Comparison of ENCODE assay signal across 6 cellular contexts in the genomic region with DNA sequence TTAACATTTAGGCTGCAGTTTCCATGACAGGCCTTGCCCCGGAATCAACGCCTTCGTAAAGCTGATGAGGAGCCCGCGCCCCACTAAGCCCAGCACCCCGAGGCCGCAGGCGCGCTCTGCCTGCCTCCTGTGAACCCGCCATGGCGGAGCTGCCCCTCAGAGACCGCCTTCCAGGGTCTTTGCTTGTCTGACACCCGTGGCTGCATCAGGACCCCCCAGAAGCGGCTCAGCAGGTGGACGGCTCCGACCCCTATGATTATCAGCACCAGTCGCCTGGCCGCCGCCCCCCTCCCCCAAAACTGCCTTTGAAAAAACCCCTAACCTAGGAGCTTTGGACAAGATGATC. TPM values are rescaled to one million over a fixed set of nuclear protein-coding genes. Genes with fewer than 3 reads are reported as not detected.
DNase-seq lines count a peak whose midpoint lies in the region; ATAC-seq and TF ChIP-seq lines count a peak whose summit lies in the region.

No MANE protein-coding gene starts in this region.

- no peak overlapping the region for H3K14ac ChIP-seq in IMR-90 (replicated peaks; ENCODE audit: low read depth, low read length)
- peak overlapping the region; percentile 11 for H3K14ac ChIP-seq in trophoblast cell (ENCODE audit: low read length)

- H3K4me2 ChIP-seq in IMR-90 (ENCODE audit: low read depth, low read length), result peak overlapping the region; percentile 62
- peak overlapping the region; percentile 55 for H3K4me2 ChIP-seq in trophoblast cell (ENCODE audit: low read length)

- H2BK120ac ChIP-seq in IMR-90 (ENCODE audit: low read depth, low read length), result no peak overlapping the region
- H2BK120ac ChIP-seq in trophoblast cell (ENCODE audit: insufficient read depth, low read length, poor library complexity), result no peak overlapping the region

- no peak for ATAC-seq in IMR-90 (ENCODE audit: low read depth)
- no peak for ATAC-seq in HG03196 (IDR thresholded peaks at IDR 0.05; ENCODE audit: unreplicated experiment)

- peak overlapping the region; percentile 50; the same call in 1 of the 2 replicates for H3K56ac ChIP-seq in IMR-90 (ENCODE audit: extremely low read depth, insufficient read depth, low read length)

- H3K9me3 ChIP-seq in IMR-90 (ENCODE audit: control insufficient read depth, insufficient read depth, low read length), result no peaks in the 10 kb centered on the region
- H3K9me3 ChIP-seq in trophoblast cell (ENCODE audit: insufficient read depth, low read depth, low read length), result no peaks in the 10 kb centered on the region

- H2BK15ac ChIP-seq in IMR-90 (ENCODE audit: low read depth, low read length), result no peak overlapping the region

- no peak overlapping the region for H3K18ac ChIP-seq in IMR-90 (ENCODE audit: low read depth, low read length)
- no peak overlapping the region for H3K18ac ChIP-seq in trophoblast cell (ENCODE audit: low read length)

- peak overlapping the region; percentile 99 for H2AFZ ChIP-seq in IMR-90 (replicated peaks; ENCODE audit: low read length, poor library complexity)
- H2AFZ ChIP-seq in trophoblast cell (ENCODE audit: insufficient read depth, low read length, poor library complexity), result peak overlapping the region; percentile 26

- no peaks in the 10 kb centered on the region for H3K27me3 ChIP-seq in IMR-90 (ENCODE audit: control insufficient read depth, insufficient read depth, low read length)
- no peaks in the 10 kb centered on the region for H3K27me3 ChIP-seq in trophoblast cell (ENCODE audit: insufficient read depth, low read length)

- H2AK5ac ChIP-seq in IMR-90 (ENCODE audit: low read depth, low read length) (no peak overlapping the region), trophoblast cell (ENCODE audit: low read length) (no peak overlapping the region)

- peaks cover 15% of the 10 kb centered on the region; the same call in 1 of the 2 replicates for H3K9me1 ChIP-seq in IMR-90 (ENCODE audit: insufficient read depth, low read length)

- no TSS peak for BruUV-seq in IMR-90 (replicated peaks; lab: Mats Ljungman, UMichigan)

- no peak overlapping the region for H2BK12ac ChIP-seq in trophoblast cell (ENCODE audit: low read length)

- 23% methylated on average over 4 of the region's 19 CpGs; no CpG with 5 or more reads in 1 of the 2 experiments for WGBS in IMR-90 (ENCODE audit: extremely low coverage in 2 of 2, insufficient read length in 1 of 2), 2 experiments
- no CpG with 5 or more reads among the region's 19 CpGs for WGBS in trophoblast cell (ENCODE audit: extremely low coverage, insufficient coverage, insufficient read length)

- TF ChIP-seq RAD21 in IMR-90 (IDR thresholded peaks at IDR 0.05; ENCODE audit: low read length), result no peak

- no peak for TF ChIP-seq POLR2A in IMR-90 (IDR thresholded peaks at IDR 0.05; ENCODE audit: low read depth, low read length)

- H2BK5ac ChIP-seq in IMR-90 (ENCODE audit: low read depth, low read length, poor library complexity, severe bottlenecking), result no peak overlapping the region
- no peak overlapping the region for H2BK5ac ChIP-seq in trophoblast cell (ENCODE audit: low read depth, low read length, poor library complexity)

- H3K27ac ChIP-seq in IMR-90 (ENCODE audit: insufficient read depth, low read length), result peak overlapping the region; percentile 11
- peak overlapping the region; percentile 19 for H3K27ac ChIP-seq in cingulate gyrus (ENCODE audit: low read depth, low read length)
- H3K27ac ChIP-seq in trophoblast cell (ENCODE audit: low read depth, low read length), result no peak overlapping the region

- H2BK20ac ChIP-seq in IMR-90 (ENCODE audit: low read depth, low read length), result no peak overlapping the region

- peak overlapping the region; percentile 94 to 95 for H4K8ac ChIP-seq in IMR-90 (ENCODE audit: low read depth in 2 of 2, low read length in 2 of 2)
- peak overlapping the region; percentile 60 for H4K8ac ChIP-seq in trophoblast cell (ENCODE audit: low read depth, low read length)

- peaks cover 24% of the 10 kb centered on the region for H4K20me1 ChIP-seq in IMR-90 (ENCODE audit: insufficient read depth, low read length)

- POLR2A ChIA-PET in IMR-90 (lab: Charles Lee; ENCODE audit: unreplicated experiment), result no interaction called here

- H4K91ac ChIP-seq in IMR-90 (ENCODE audit: insufficient read depth, low read depth, low read length) (no peak overlapping the region), trophoblast cell (ENCODE audit: low read depth, low read length) (peak overlapping the region; percentile 11)

- H3K79me1 ChIP-seq in IMR-90 (ENCODE audit: low read depth in 1 of 2, low read length in 2 of 2) (peaks cover 26 to 52% of the 10 kb centered on the region in 2 experiments), trophoblast cell (ENCODE audit: low read length) (peaks cover 4% of the 10 kb centered on the region)

- H3K4me3 ChIP-seq in IMR-90 (ENCODE audit: insufficient read depth, low read depth, low read length) (peak overlapping the region; percentile 88), trophoblast cell (ENCODE audit: low read depth, low read length) (peak overlapping the region; percentile 2)

- H3K9ac ChIP-seq in IMR-90 (ENCODE audit: low read depth, low read length), result peak overlapping the region; percentile 43
- no peak overlapping the region for H3K9ac ChIP-seq in trophoblast cell (ENCODE audit: low read length)

- DNase-seq in IMR-90 (no peak), trophoblast cell (no peak)
- no peak for DNase-seq in stimulated activated CD4-positive, alpha-beta T cell treated with anti-CD3 and anti-CD28 coated beads, Interleukin-2, amount 100 ng/mL, for 48 hours
- no peak for DNase-seq in activated CD8-positive, alpha-beta memory T cell treated with anti-CD3 and anti-CD28 coated beads, Interleukin-2, amount 50 U/mL, for 48 hours

- H3K23ac ChIP-seq in IMR-90 (ENCODE audit: low read depth, low read length) (peak overlapping the region; percentile 72; the same call in 1 of the 2 replicates), trophoblast cell (ENCODE audit: low read length) (no peak overlapping the region)

- intact Hi-C loops in IMR-90 (cut with micrococcal nuclease), result no loop called here

- H3K79me2 ChIP-seq in trophoblast cell (ENCODE audit: control insufficient read depth, insufficient read depth, low read length, poor library complexity), result peaks cover 6% of the 10 kb centered on the region

- in situ Hi-C loops in IMR-90 (cut with MboI; ENCODE audit: low sequenced_read_pairs), result no loop called here

- dilution Hi-C loops in IMR-90 (cut with HindIII; ENCODE audit: low sequenced_read_pairs, unreplicated experiment), result no loop called here

- CTCF ChIA-PET in IMR-90 (lab: Yijun Ruan, JAX), result interaction anchor here (0.6 to 0.7 kb wide), 2 partner anchors 9 to 448 kb away, joined by 3 to 5 read pairs; no protein-coding TSS in a partner anchor

- H3K4me1 ChIP-seq in IMR-90 (ENCODE audit: control insufficient read depth, insufficient read depth, low read length) (peaks cover 6% of the 10 kb centered on the region), trophoblast cell (ENCODE audit: control insufficient read depth in 1 of 2, insufficient read depth in 2 of 2, low read length in 2 of 2) (peaks cover 9 to 11% of the 10 kb centered on the region in 2 experiments)

- peak overlapping the region; percentile 40 for H4K12ac ChIP-seq in trophoblast cell (ENCODE audit: low read depth, low read length)

- TF ChIP-seq CTCF in IMR-90 (conservative IDR thresholded peaks at IDR 0.05; ENCODE audit: low read depth, low read length), result no peak

- peak overlapping the region; percentile 74 for H2AK9ac ChIP-seq in IMR-90 (replicated peaks; ENCODE audit: low read depth, low read length, poor library complexity)

- peak overlapping the region; percentile 42 for H4K5ac ChIP-seq in IMR-90 (ENCODE audit: low read depth, low read length)

- H3K36me3 ChIP-seq in IMR-90 (ENCODE audit: control insufficient read depth, insufficient read depth, low read length) (peaks cover 35% of the 10 kb centered on the region), trophoblast cell (ENCODE audit: control insufficient read depth in 1 of 2, insufficient read depth in 2 of 2, low read length in 2 of 2) (peaks cover 49 to 53% of the 10 kb centered on the region in 2 experiments)

- H3K4ac ChIP-seq in IMR-90 (ENCODE audit: low read depth, low read length) (peak overlapping the region; percentile 60), trophoblast cell (ENCODE audit: low read depth, low read length) (no peak overlapping the region)

TF ChIP-seq in IMR-90, 13 proteins besides CTCF, POLR2A, EP300 and RAD21 (continues in another document):
- TF ChIP-seq FOS (IDR thresholded peaks at IDR 0.05; ENCODE audit: low read depth, low read length) (no peak), MXI1 (IDR thresholded peaks at IDR 0.05; ENCODE audit: borderline replicate concordance, low read depth, low read length) (no peak)

RNA-seq across cellular contexts. Expression of a gene that starts 0.5 kb away (rescaled TPM):
- total RNA-seq in IMR-90 (2012; rRNA removed), result 12.2 and 12.5 TPM in 2 replicates
- polyA plus RNA-seq in IMR-90 (2012; rRNA removed), result 33.0 and 33.7 TPM in 2 replicates
- 20.7 and 23.8 TPM in 2 replicates for polyA plus RNA-seq in IMR-90 (2012; cell fraction: cytosol; rRNA removed)
- 144 and 149 TPM in 2 replicates for polyA plus RNA-seq in IMR-90 (2012; cell fraction: nucleus; rRNA removed; ENCODE audit: low replicate concordance)
- 19.3 and 20.3 TPM in 2 replicates for polyA plus RNA-seq in trophoblast cell (2013)

RNA-seq across cellular contexts. Expression of a gene that starts 11.1 kb away (rescaled TPM):
- 14.3 and 16.4 TPM in 2 replicates for total RNA-seq in IMR-90 (2012; rRNA removed)
- polyA plus RNA-seq in IMR-90 (2012; rRNA removed), result 21.4 and 23.1 TPM in 2 replicates
- 24.4 and 24.7 TPM in 2 replicates for polyA plus RNA-seq in IMR-90 (2012; cell fraction: cytosol; rRNA removed)
- polyA plus RNA-seq in IMR-90 (2012; cell fraction: nucleus; rRNA removed; ENCODE audit: low replicate concordance), result 41.1 and 61.6 TPM in 2 replicates
- polyA plus RNA-seq in trophoblast cell (2013), result 17.6 and 18.7 TPM in 2 replicates

RNA-seq across cellular contexts. Expression of a gene that starts 26.3 kb away (rescaled TPM):
- total RNA-seq in IMR-90 (2012; rRNA removed), result 7.7 and 7.8 TPM in 2 replicates
- 37.8 and 41.4 TPM in 2 replicates for polyA plus RNA-seq in IMR-90 (2012; rRNA removed)
- polyA plus RNA-seq in IMR-90 (2012; cell fraction: cytosol; rRNA removed), result 19.6 and 40.1 TPM in 2 replicates
- polyA plus RNA-seq in IMR-90 (2012; cell fraction: nucleus; rRNA removed; ENCODE audit: low replicate concordance), result 177 and 484 TPM in 2 replicates
- polyA plus RNA-seq in trophoblast cell (2013), result 39.9 and 42.1 TPM in 2 replicates

RNA-seq across cellular contexts. Expression of a gene that starts 27.6 kb away (rescaled TPM):
- total RNA-seq in IMR-90 (2012; rRNA removed), result 15.6 and 23.6 TPM in 2 replicates
- 38.9 and 58.9 TPM in 2 replicates for polyA plus RNA-seq in IMR-90 (2012; rRNA removed)
- 56.0 and 58.7 TPM in 2 replicates for polyA plus RNA-seq in IMR-90 (2012; cell fraction: cytosol; rRNA removed)
- polyA plus RNA-seq in IMR-90 (2012; cell fraction: nucleus; rRNA removed; ENCODE audit: low replicate concordance), result 16.9 and 31.2 TPM in 2 replicates
- 28.2 and 28.3 TPM in 2 replicates for polyA plus RNA-seq in trophoblast cell (2013)

RNA-seq across cellular contexts. Expression of a gene that starts 29.0 kb away (rescaled TPM):
- under 0.01 TPM in 2 replicates for total RNA-seq in IMR-90 (2012; rRNA removed)
- 0.70 and 0.89 TPM in 2 replicates for polyA plus RNA-seq in IMR-90 (2012; rRNA removed)
- 0.24 and 0.37 TPM in 2 replicates for polyA plus RNA-seq in IMR-90 (2012; cell fraction: cytosol; rRNA removed)
- 7.6 and 9.3 TPM in 2 replicates for polyA plus RNA-seq in IMR-90 (2012; cell fraction: nucleus; rRNA removed; ENCODE audit: low replicate concordance)
- polyA plus RNA-seq in trophoblast cell (2013), result 0.57 and 0.66 TPM in 2 replicates
